ENCODE assay signal across 10 cellular contexts in genomic region chr6:21479140-21479539, GRCh38.
DNase-seq lines count a peak whose midpoint lies in the region; ATAC-seq, FAIRE-seq and TF ChIP-seq lines count a peak whose summit lies in the region.
"Had no signal": no experiment of that assay in that cellular context is flagged by ENCODE, and none has a peak within 500 bp of the region (broad histone marks: within the 10 kb centered on the region; RNA-seq: fewer than 3 reads in every experiment).

No MANE protein-coding gene starts in this region.

- intact Hi-C loops in endothelial cell of umbilical vein (cut with micrococcal nuclease) = no loop called here
- intact Hi-C loops in mucosa of descending colon (cut with DNase I, micrococcal nuclease) = no loop called here
- intact Hi-C loops in stomach (cut with DNase I; ENCODE audit: low total_unique reads) = no loop called here

- WGBS in stomach, 5 donors = 14 to 38% (median 21%) methylated on average over 12 of the region's 12 CpGs

- peak; percentile 55 for ATAC-seq in mucosa of descending colon

- no peak for TF ChIP-seq POLR2A in endothelial cell of umbilical vein (IDR thresholded peaks at IDR 0.05; ENCODE audit: low read depth, low read length)
- TF ChIP-seq POLR2A in stomach (IDR thresholded peaks at IDR 0.05) = no peak
- no peak for TF ChIP-seq POLR2A in GM12891 (IDR thresholded peaks at IDR 0.05; ENCODE audit: low read depth, low read length)

- peak overlapping the region; percentile 58 for H2AFZ ChIP-seq in endothelial cell of umbilical vein (ENCODE audit: low read depth, low read length)

- H3K4me1 ChIP-seq in endothelial cell of umbilical vein (ENCODE audit: control insufficient read depth, extremely low read depth, insufficient read depth, low read length) (peaks cover 3% of the 10 kb centered on the region), mucosa of descending colon (ENCODE audit: low read depth) (no peaks in the 10 kb centered on the region), stomach (peaks cover 0 to 10% (median 5%) of the 10 kb centered on the region in 4 donors)

- TF ChIP-seq EP300 in stomach (IDR thresholded peaks at IDR 0.05) = no peak

- H3K9ac ChIP-seq in endothelial cell of umbilical vein (replicated peaks; ENCODE audit: extremely low read depth, insufficient read depth, low read length) = no peak overlapping the region

- CTCF ChIA-PET in endothelial cell of umbilical vein (lab: Charles Lee) = interaction anchor here (0.8 to 1.7 kb wide), 6 partner anchors 8 to 29 kb away, joined by 3 to 5 read pairs (median 4); no protein-coding TSS in a partner anchor

- TF ChIP-seq CTCF in 22Rv1 (IDR thresholded peaks at IDR 0.05) (no peak), endothelial cell of umbilical vein (IDR thresholded peaks at IDR 0.05; ENCODE audit: extremely low read depth in 1 of 2, insufficient read depth in 1 of 2, low read depth in 1 of 2, low read length in 2 of 2) (no peak), mucosa of descending colon (IDR thresholded peaks at IDR 0.05) (no peak), stomach (IDR thresholded peaks at IDR 0.05) (no peak)

- DNase-seq in NCI-H446 (lab: John Stamatoyannopoulos, UW) = peak; percentile 63 to 77
- peak; percentile 84 for DNase-seq in endothelial cell of umbilical vein (ENCODE audit: low read depth, low spot score)
- peak in 1 of 3 donors; percentile 9 for DNase-seq in mucosa of descending colon
- no peak for DNase-seq in stomach
- no peak for DNase-seq in GM12891 (ENCODE audit: insufficient read length, low spot score)
- DNase-seq in activated gamma-delta T cell (lab: John Stamatoyannopoulos, UW) = no peak
- DNase-seq in cerebellum (ENCODE audit: low spot score) = no peak
- DNase-seq: AML-193; stimulated activated CD4-positive, alpha-beta T cell treated with anti-CD3 and anti-CD28 coated beads, Interleukin-15, amount 100 ng/mL, for 24 hours had no signal

- H3K27me3 ChIP-seq in endothelial cell of umbilical vein (ENCODE audit: control insufficient read depth in 2 of 2, insufficient read depth in 2 of 2, low read length in 2 of 2) (peaks cover 0 to 5% of the 10 kb centered on the region in 2 experiments), stomach (no peaks in the 10 kb centered on the region)

- H3K36me3 ChIP-seq in endothelial cell of umbilical vein (ENCODE audit: control insufficient read depth in 2 of 2, extremely low read depth in 1 of 2, insufficient read depth in 2 of 2, low read length in 2 of 2) (no peaks in the 10 kb centered on the region), mucosa of descending colon (ENCODE audit: low read depth) (no peaks in the 10 kb centered on the region), stomach (no peaks in the 10 kb centered on the region)

- no TSS peak for BruUV-seq in endothelial cell of umbilical vein (replicated peaks; lab: Mats Ljungman, UMichigan)

- peak overlapping the region; percentile 48 for H3K4me2 ChIP-seq in endothelial cell of umbilical vein (ENCODE audit: insufficient read depth, low read length)

- POLR2A ChIA-PET in endothelial cell of umbilical vein (lab: Charles Lee) = no interaction called here

- dilution Hi-C loops in endothelial cell of umbilical vein (cut with MboI; ENCODE audit: extremely low pct_ligation_motif_present, low sequenced_read_pairs) = no loop called here

- no peaks in the 10 kb centered on the region for H3K79me2 ChIP-seq in endothelial cell of umbilical vein (ENCODE audit: control insufficient read depth, insufficient read depth, low read length)

- H4K20me1 ChIP-seq in endothelial cell of umbilical vein (replicated peaks; ENCODE audit: control insufficient read depth, extremely low read depth, insufficient read depth, low read length) = no peaks in the 10 kb centered on the region

- H3K9me3 ChIP-seq in endothelial cell of umbilical vein (replicated peaks; ENCODE audit: control insufficient read depth, insufficient read depth, low read length) (no peaks in the 10 kb centered on the region), mucosa of descending colon (no peaks in the 10 kb centered on the region), stomach (no peaks in the 10 kb centered on the region)

- H3K9me1 ChIP-seq in endothelial cell of umbilical vein (replicated peaks; ENCODE audit: control insufficient read depth, extremely low read depth, insufficient read depth, low read length) = no peaks in the 10 kb centered on the region

- FAIRE-seq in endothelial cell of umbilical vein (lab: Jason Lieb, UNC) (peak; percentile 72), GM12891 (lab: Jason Lieb, UNC) (no peak)

- H3K27ac ChIP-seq in 22Rv1 (peak overlapping the region; percentile 70), endothelial cell of umbilical vein (ENCODE audit: insufficient read depth, low read depth, low read length) (no peak overlapping the region), stomach (no peak overlapping the region)

- H3K4me3 ChIP-seq in endothelial cell of umbilical vein (replicated peaks in 1 of 3; ENCODE audit: insufficient read depth in 1 of 3, low read depth in 1 of 3, low read length in 3 of 3) (peak overlapping the region in 2 of 3 experiments; percentile 6 to 29), mucosa of descending colon (no peak overlapping the region), stomach (peak overlapping the region in 2 of 4 donors; percentile 7 to 29)

TF ChIP-seq in endothelial cell of umbilical vein, 7 proteins besides CTCF, POLR2A, EP300 and RAD21:
- no peak for TF ChIP-seq GATA2 (IDR thresholded peaks at IDR 0.05; ENCODE audit: insufficient read depth, insufficient read length, low read depth, low read length)
- no peak for TF ChIP-seq JUN (IDR thresholded peaks at IDR 0.05; ENCODE audit: borderline replicate concordance, insufficient read depth, insufficient read length, low read depth)
- no peak for TF ChIP-seq FOS (IDR thresholded peaks at IDR 0.05; ENCODE audit: borderline replicate concordance, insufficient read depth, low read length)
- no peak for TF ChIP-seq POLR2AphosphoS5 (IDR thresholded peaks at IDR 0.05; ENCODE audit: insufficient read depth, low read depth, low read length)
- TF ChIP-seq EZH2 (IDR thresholded peaks at IDR 0.05; ENCODE audit: borderline replicate concordance, low read depth, low read length, severe bottlenecking) = no peak
- no peak for TF ChIP-seq MYC (IDR thresholded peaks at IDR 0.05; ENCODE audit: low read depth, low read length)
- TF ChIP-seq MAX (IDR thresholded peaks at IDR 0.05; ENCODE audit: insufficient read depth, insufficient read length) = no peak

TF ChIP-seq in GM12891, 5 proteins besides CTCF, POLR2A, EP300 and RAD21:
- no peak for TF ChIP-seq POU2F2 (IDR thresholded peaks at IDR 0.05; ENCODE audit: low read depth, low read length)
- no peak for TF ChIP-seq PAX5 (IDR thresholded peaks at IDR 0.05; ENCODE audit: insufficient read depth, low read length, severe bottlenecking)
- TF ChIP-seq SPI1 (IDR thresholded peaks at IDR 0.05; ENCODE audit: low read depth, low read length) = no peak
- no peak for TF ChIP-seq TAF1 (IDR thresholded peaks at IDR 0.05; ENCODE audit: low read depth, low read length)
- no peak for TF ChIP-seq POLR2AphosphoS5 (IDR thresholded peaks at IDR 0.05; ENCODE audit: low read depth, low read length)

Comparison
In these comparisons a context has a peak if more than half of its experiments do, and no peak if none do; other contexts are left out.
1. DNase-seq: peak in NCI-H446 (2 of 2) and endothelial cell of umbilical vein (single experiment); none in stomach (single experiment), GM12891 (single experiment), activated gamma-delta T cell (single experiment) and cerebellum (single experiment).